ENCODE assay signal across 33 cellular contexts in the genomic region with DNA sequence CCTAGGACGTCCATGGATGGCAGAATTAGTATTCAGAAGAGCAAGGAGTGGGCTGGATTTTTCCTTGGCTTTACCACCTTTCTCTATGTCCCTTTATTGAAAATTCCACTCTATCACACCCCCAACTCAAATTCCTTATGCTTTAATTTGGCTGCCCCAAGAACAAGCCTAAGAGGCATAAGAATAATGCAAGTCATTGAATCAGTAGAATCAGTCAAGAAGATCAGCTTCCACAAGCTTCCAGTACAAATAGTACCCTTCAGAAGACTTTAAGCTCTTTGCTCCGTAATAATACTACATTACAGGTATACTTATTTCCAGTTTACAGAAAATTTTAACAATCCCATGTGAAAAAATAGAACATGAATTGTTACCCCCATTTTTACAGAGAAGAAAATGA. TPM values are rescaled to one million over a fixed set of nuclear protein-coding genes. Genes with fewer than 3 reads are reported as not detected.
DNase-seq lines count a peak whose midpoint lies in the region; ATAC-seq, FAIRE-seq and TF ChIP-seq lines count a peak whose summit lies in the region.
"Had no signal": no experiment of that assay in that cellular context is flagged by ENCODE, and none has a peak within 500 bp of the region (broad histone marks: within the 10 kb centered on the region; RNA-seq: fewer than 3 reads in every experiment).

No MANE protein-coding gene starts in this region.

- TF ChIP-seq EP300 in HepG2 (IDR thresholded peaks at IDR 0.05; ENCODE audit: low read depth in 2 of 2, low read length in 2 of 2) (no peak), HepG2 (CRISPR knock-in tag; IDR thresholded peaks at IDR 0.05; ENCODE audit: borderline replicate concordance) (no peak), A549 (IDR thresholded peaks at IDR 0.05) (no peak)

- H3K79me2 ChIP-seq in HepG2 (ENCODE audit: insufficient read depth, low read length) (no peaks in the 10 kb centered on the region), Karpas-422 (ENCODE audit: low read length) (no peaks in the 10 kb centered on the region)

- intact Hi-C loops in HepG2 (cut with micrococcal nuclease; ENCODE audit: unreplicated experiment): no loop called here
- intact Hi-C loops in right lobe of liver (cut with DNase I): no loop called here
- intact Hi-C loops in spleen (cut with DNase I; ENCODE audit: low total_unique reads): no loop called here

- POLR2A ChIA-PET in HepG2 (lab: Yijun Ruan, JAX) (no interaction called here), A549 (lab: Yijun Ruan, JAX) (no interaction called here)

- no peak overlapping the region for H3K4me3 ChIP-seq in HepG2 (replicated peaks in 1 of 3; ENCODE audit: insufficient read depth in 1 of 3, low read depth in 2 of 3, low read length in 3 of 3)
- H3K4me3 ChIP-seq in right lobe of liver: no peak overlapping the region
- no peak overlapping the region for H3K4me3 ChIP-seq in A549
- no peak overlapping the region for H3K4me3 ChIP-seq in Karpas-422 (ENCODE audit: low read length)
- no peak overlapping the region for H3K4me3 ChIP-seq in spleen
- H3K4me3 ChIP-seq: BLaER1; BLaER1 treated with 17β-estradiol and CSF1 and Interleukin-3, amounts not matched to agents 10 nM and 100 nM had no signal

- DNase-seq in HepG2 (ENCODE audit: low spot score) (no peak), right lobe of liver (no peak), A549 (ENCODE audit: low read depth in 1 of 2, low spot score in 1 of 2) (no peak), Karpas-422 (peak; percentile 5), spleen (no peak)
- DNase-seq: 8988T; ACHN; AML-193; BE2C; Caco-2; Calu3; CD4-positive, alpha-beta memory T cell; CD4-positive, alpha-beta T cell; CD4-positive, CD25-positive, alpha-beta regulatory T cell; CD8-positive, alpha-beta memory T cell; CD8-positive, alpha-beta T cell; COR-L47; DMS 273 treated with DMSO at 0.1 percent for 48 hours; DMS153; DMS53; DMS79; DMS79 treated with DMSO at 0.1 percent for 48 hours; DND-41; EL had no signal

- no peaks in the 10 kb centered on the region for H3K4me1 ChIP-seq in HepG2 (ENCODE audit: insufficient read depth, low read length)
- no peaks in the 10 kb centered on the region for H3K4me1 ChIP-seq in right lobe of liver
- H3K4me1 ChIP-seq in A549: peaks cover 8% of the 10 kb centered on the region
- peaks cover 4% of the 10 kb centered on the region for H3K4me1 ChIP-seq in Karpas-422 (ENCODE audit: low read length)
- H3K4me1 ChIP-seq in spleen: peaks cover 0 to 11% (median 10%) of the 10 kb centered on the region in 6 donors
- H3K4me1 ChIP-seq: BE2C had no signal

- TF ChIP-seq RAD21 in HepG2 (CRISPR knock-in tag; IDR thresholded peaks at IDR 0.05): no peak
- TF ChIP-seq RAD21 in A549 (conservative IDR thresholded peaks at IDR 0.05 in 1 of 2, IDR thresholded peaks at IDR 0.05 in 1 of 2): no peak

- H3K9me2 ChIP-seq in Karpas-422 (replicated peaks; ENCODE audit: insufficient read depth, low read length): no peaks in the 10 kb centered on the region

- TF ChIP-seq CTCF in HepG2 (CRISPR knock-in tag; IDR thresholded peaks at IDR 0.05): no peak
- TF ChIP-seq CTCF in right lobe of liver (IDR thresholded peaks at IDR 0.05): no peak
- no peak for TF ChIP-seq CTCF in A549 (IDR thresholded peaks at IDR 0.05)
- no peak for TF ChIP-seq CTCF in spleen (IDR thresholded peaks at IDR 0.05 in 8 of 11, conservative IDR thresholded peaks at IDR 0.05 in 3 of 11)

- WGBS in HepG2 (ENCODE audit: low lambda C conversion rate): 18% methylated on average over 2 of the region's 2 CpGs
- 66% methylated on average over 2 of the region's 2 CpGs for WGBS in right lobe of liver (ENCODE audit: insufficient coverage, low coverage, low lambda C conversion rate, missing lambda C conversion rate)
- WGBS in A549 (ENCODE audit: missing lambda C conversion rate): 62% methylated on average over 2 of the region's 2 CpGs
- WGBS in spleen, 5 donors: 57 to 82% (median 77%) methylated on average over 2 of the region's 2 CpGs

- TF ChIP-seq POLR2A in HepG2 (IDR thresholded peaks at IDR 0.05; ENCODE audit: insufficient read depth in 1 of 2, low read depth in 2 of 2, low read length in 2 of 2): no peak
- no peak for TF ChIP-seq POLR2A in right lobe of liver (IDR thresholded peaks at IDR 0.05)
- TF ChIP-seq POLR2A in A549 (IDR thresholded peaks at IDR 0.05; ENCODE audit: low read length): no peak
- no peak for TF ChIP-seq POLR2A in spleen (IDR thresholded peaks at IDR 0.05)

- H4K20me1 ChIP-seq in HepG2 (ENCODE audit: insufficient read depth, low read length) (no peaks in the 10 kb centered on the region), Karpas-422 (ENCODE audit: insufficient read depth, low read depth, low read length) (no peaks in the 10 kb centered on the region)
- H4K20me1 ChIP-seq: BLaER1; BLaER1 treated with 17β-estradiol and CSF1 and Interleukin-3, amounts not matched to agents 10 nM and 100 nM had no signal

- BruUV-seq in HepG2 (replicated peaks; lab: Mats Ljungman, UMichigan): no TSS peak

- no peak for ATAC-seq in HepG2
- ATAC-seq in right lobe of liver: no peak
- ATAC-seq in A549: no peak
- no peak for ATAC-seq in HG03565 (IDR thresholded peaks at IDR 0.05; ENCODE audit: unreplicated experiment)
- ATAC-seq: CD8-positive, alpha-beta T cell had no signal

- H2AFZ ChIP-seq in HepG2 (ENCODE audit: low read length) (no peak overlapping the region), Karpas-422 (ENCODE audit: low read length) (no peak overlapping the region)

- H3K9me3 ChIP-seq in HepG2 (ENCODE audit: low read length) (no peaks in the 10 kb centered on the region), right lobe of liver (no peaks in the 10 kb centered on the region), A549 (peaks cover 6% of the 10 kb centered on the region; the same call in 1 of the 3 replicates), Karpas-422 (ENCODE audit: low read length) (no peaks in the 10 kb centered on the region), spleen (peaks cover 0 to 14% (median 0%) of the 10 kb centered on the region in 8 donors)
- H3K9me3 ChIP-seq: BE2C, BLaER1, Caco-2 had no signal

- no peak for FAIRE-seq in HepG2 (lab: Jason Lieb, UNC)
- FAIRE-seq in A549 (lab: Jason Lieb, UNC): no peak
- FAIRE-seq: A204.1, D721Med had no signal

- CTCF ChIA-PET in HepG2 (lab: Yijun Ruan, JAX; ENCODE audit: low intra/inter-chr PET ratio, low total read pairs) (no interaction called here), A549 (lab: Yijun Ruan, JAX) (interaction anchor here (1.6 to 4.2 kb wide), 3 partner anchors 10 to 77 kb away, joined by 4 to 16 read pairs (median 9); no protein-coding TSS in a partner anchor)

- H3K36me3 ChIP-seq in HepG2 (replicated peaks in 1 of 2; ENCODE audit: control insufficient read depth in 1 of 2, insufficient read depth in 2 of 2, low read length in 2 of 2): no peaks in the 10 kb centered on the region
- no peaks in the 10 kb centered on the region for H3K36me3 ChIP-seq in right lobe of liver
- no peaks in the 10 kb centered on the region for H3K36me3 ChIP-seq in Karpas-422 (ENCODE audit: insufficient read depth, low read length)
- no peaks in the 10 kb centered on the region for H3K36me3 ChIP-seq in spleen
- H3K36me3 ChIP-seq: BE2C; BLaER1; BLaER1 treated with 17β-estradiol and CSF1 and Interleukin-3, amounts not matched to agents 10 nM and 100 nM had no signal

- H3K27me3 ChIP-seq in HepG2 (ENCODE audit: control insufficient read depth in 1 of 2, insufficient read depth in 2 of 2, low read length in 2 of 2) (no peaks in the 10 kb centered on the region; a peak in 1 of 5 replicates), right lobe of liver (no peaks in the 10 kb centered on the region), Karpas-422 (ENCODE audit: low read length) (no peaks in the 10 kb centered on the region), spleen (replicated peaks in 1 of 7) (peaks cover 0 to 21% (median 10%) of the 10 kb centered on the region in 7 donors)
- H3K27me3 ChIP-seq: BE2C; BLaER1; BLaER1 treated with 17β-estradiol and CSF1 and Interleukin-3, amounts not matched to agents 10 nM and 100 nM had no signal

- H3K9ac ChIP-seq in HepG2 (ENCODE audit: insufficient read depth, low read depth, low read length) (no peak overlapping the region), Karpas-422 (ENCODE audit: low read length) (no peak overlapping the region)
- H3K9ac ChIP-seq: BLaER1; BLaER1 treated with 17β-estradiol and CSF1 and Interleukin-3, amounts not matched to agents 10 nM and 100 nM had no signal

- no peak overlapping the region for H3K4me2 ChIP-seq in HepG2 (ENCODE audit: low read depth, low read length)
- H3K4me2 ChIP-seq in A549: no peak overlapping the region
- no peak overlapping the region for H3K4me2 ChIP-seq in Karpas-422 (ENCODE audit: low read depth, low read length, poor library complexity, severe bottlenecking)
- H3K4me2 ChIP-seq: BLaER1; BLaER1 treated with 17β-estradiol and CSF1 and Interleukin-3, amounts not matched to agents 10 nM and 100 nM had no signal

- in situ Hi-C loops in HepG2 (cut with HindIII; ENCODE audit: extremely low pct_ligation_motif_present, low pct_unique_long_range_greater_than_20kb): no loop called here

- H3K27ac ChIP-seq in HepG2 (ENCODE audit: extremely low read length, insufficient read depth, low read length): no peak overlapping the region
- no peak overlapping the region for H3K27ac ChIP-seq in right lobe of liver
- H3K27ac ChIP-seq in A549: no peak overlapping the region
- no peak overlapping the region for H3K27ac ChIP-seq in Karpas-422 (ENCODE audit: low read length)
- H3K27ac ChIP-seq in spleen: no peak overlapping the region
- H3K27ac ChIP-seq: 22Rv1; BLaER1; BLaER1 treated with 17β-estradiol and CSF1 and Interleukin-3, amounts not matched to agents 10 nM and 100 nM; C4-2B had no signal

RNA-seq across cellular contexts. Expression of gene SNAP25, which starts 51.0 kb away (rescaled TPM):
- total RNA-seq in HepG2 (2016; rRNA removed; fragmentation: Illumina TruSeq; extraction: Trizol) (not detected in 2 replicates), right lobe of liver (under 1 TPM in 2 of 6 experiments, not detected in 4; 0.23 to 0.32 TPM), spleen (under 1 TPM in 1 of 7 donors, not detected in 6; 0.80 TPM)
- total RNA-seq in HepG2 (2016; cell fraction: cytosol; rRNA removed; fragmentation: Illumina TruSeq; extraction: Trizol; ENCODE audit: low read depth): not detected in 2 replicates
- not detected in 2 replicates for total RNA-seq in HepG2 (2016; cell fraction: insoluble cytoplasmic fraction; rRNA removed; fragmentation: Illumina TruSeq; extraction: Trizol)
- total RNA-seq in HepG2 (2016; cell fraction: membrane; rRNA removed; fragmentation: Illumina TruSeq; extraction: Trizol): not detected in 2 replicates
- total RNA-seq in HepG2 (2016; cell fraction: nucleus; rRNA removed; fragmentation: Illumina TruSeq; extraction: Trizol): not detected in 2 replicates
- polyA plus RNA-seq in HepG2 (2011; rRNA removed) (not detected in 2 replicates), A549 (2011; rRNA removed) (53.6 and 54.8 TPM in 2 replicates), A549 (2017; fragmentation: RNase III; extraction: RNeasy Plus Mini Kit Qiagen cat#74134 plus additional on column Dnase treatment) (32.8 to 39.6 TPM (median 33.2 TPM) in 3 replicates), spleen (under 1 TPM; 0.04 to 0.17 (median 0.06) TPM)
- not detected in 2 replicates for polyA plus RNA-seq in HepG2 (2011; cell fraction: cytosol; rRNA removed)
- polyA plus RNA-seq in HepG2 (2011; cell fraction: nucleus; rRNA removed): not detected in 2 replicates
- polyA plus RNA-seq in HepG2 (2012): 0.15 TPM in 1 of 2 replicates, not detected in the other
- polyA plus RNA-seq in HepG2 (2016; cell fraction: cytosol; fragmentation: Illumina TruSeq; extraction: Trizol; ENCODE audit: low read depth): not detected in 2 replicates
- polyA plus RNA-seq in HepG2 (2016; cell fraction: insoluble cytoplasmic fraction; fragmentation: Illumina TruSeq; extraction: Trizol; ENCODE audit: low read depth): not detected in 2 replicates
- not detected in 2 replicates for polyA plus RNA-seq in HepG2 (2016; cell fraction: membrane; fragmentation: Illumina TruSeq; extraction: Trizol; ENCODE audit: low read depth)
- not detected in 2 replicates for polyA plus RNA-seq in HepG2 (2016; cell fraction: nucleus; fragmentation: Illumina TruSeq; extraction: Trizol; ENCODE audit: insufficient read depth, low read depth)
- polyA minus RNA-seq in HepG2 (2011; rRNA and poly(A)+ RNA removed; ENCODE audit: low replicate concordance): 8.1 TPM in 1 of 2 replicates, not detected in the other
- not detected in 2 replicates for polyA minus RNA-seq in HepG2 (2011; cell fraction: cytosol; rRNA and poly(A)+ RNA removed)
- not detected in 2 replicates for polyA minus RNA-seq in HepG2 (2011; cell fraction: nucleus; rRNA and poly(A)+ RNA removed)
- polyA plus RNA-seq in A549 (2012; cell fraction: cytosol; rRNA removed): 23.2 and 27.1 TPM in 2 replicates
- 32.8 and 56.3 TPM in 2 replicates for polyA plus RNA-seq in A549 (2012; cell fraction: nucleus; rRNA removed)
- 31.0 and 32.0 TPM in 2 replicates for polyA minus RNA-seq in A549 (2011; rRNA and poly(A)+ RNA removed)
- total RNA-seq in Karpas-422 (2014; rRNA removed; shearing (Covaris generic); ENCODE audit: low replicate concordance): not detected in 2 replicates
- total RNA-seq: B cell; Caco-2; CD4-positive, alpha-beta memory T cell; CD4-positive, alpha-beta T cell; CD4-positive, CD25-positive, alpha-beta regulatory T cell; CD8-positive, alpha-beta T cell had no signal
- polyA plus RNA-seq: CD14-positive monocyte; CD4-positive, CD25-positive, alpha-beta regulatory T cell; CD8-positive, alpha-beta memory T cell had no signal

Comparison
In these comparisons a context has a peak if more than half of its experiments do, and no peak if none do; other contexts are left out.
1. Of the 38 proteins assayed by ChIP-seq in both HepG2 and A549: peak only in HepG2: none; only in A549: none; in both: NFE2L2; in neither: 37.